8 cellular contexts compared by ENCODE assay signal in genomic region chr14:69398818-69399210, GRCh38. TPM values are rescaled to one million over a fixed set of nuclear protein-coding genes. Genes with fewer than 3 reads are reported as not detected.
DNase-seq lines count a peak whose midpoint lies in the region; ATAC-seq and TF ChIP-seq lines count a peak whose summit lies in the region.

No MANE protein-coding gene starts in this region.

- H3K4me1 ChIP-seq in liver (ENCODE audit: control insufficient read depth in 4 of 4, insufficient read depth in 4 of 4, low read length in 3 of 4), result peaks cover 5 to 37% (median 33%) of the 10 kb centered on the region in 4 donors
- H3K4me1 ChIP-seq in tibial artery, result peaks cover 0 to 59% (median 43%) of the 10 kb centered on the region in 4 donors

- H3K27ac ChIP-seq in liver (ENCODE audit: low read depth in 1 of 2, low read length in 2 of 2) (peak overlapping the region; percentile 86 to 95), tibial artery (peak overlapping the region; percentile 86 to 89)

- H3K4me3 Mint-ChIP-seq in activated naive CD8-positive, alpha-beta T cell treated with anti-CD3 and anti-CD28 coated beads, Interleukin-2, amount 50 U/mL, for 24 hours, result peak overlapping the region; percentile 90

- H3K9me3 Mint-ChIP-seq in activated naive CD8-positive, alpha-beta T cell treated with anti-CD3 and anti-CD28 coated beads, Interleukin-2, amount 50 U/mL, for 24 hours, result no peaks in the 10 kb centered on the region

- H3K4me3 ChIP-seq in liver (ENCODE audit: low read depth in 1 of 3, low read length in 3 of 3) (peak overlapping the region; percentile 89 to 100 (median 93)), tibial artery (peak overlapping the region; percentile 87 to 94)

- under 1% methylated on average over 18 of the region's 18 CpGs for WGBS in liver

- ATAC-seq in GM18867 (IDR thresholded peaks at IDR 0.05; ENCODE audit: unreplicated experiment) (peak; percentile 8), HG03108 (IDR thresholded peaks at IDR 0.05; ENCODE audit: unreplicated experiment) (peak; percentile 4), HG03354 (IDR thresholded peaks at IDR 0.05; ENCODE audit: poor library complexity, severe bottlenecking, unreplicated experiment) (no peak)
- peak; percentile 51 for ATAC-seq in activated naive CD8-positive, alpha-beta T cell treated with anti-CD3 and anti-CD28 coated beads, Interleukin-2, amount 50 U/mL, for 24 hours

- intact Hi-C loops in tibial artery (cut with DNase I; ENCODE audit: low total_unique reads), result no loop called here

- peaks cover 68% of the 10 kb centered on the region for H3K4me1 Mint-ChIP-seq in activated naive CD8-positive, alpha-beta T cell treated with anti-CD3 and anti-CD28 coated beads, Interleukin-2, amount 50 U/mL, for 24 hours

- H3K27me3 Mint-ChIP-seq in activated naive CD8-positive, alpha-beta T cell treated with anti-CD3 and anti-CD28 coated beads, Interleukin-2, amount 50 U/mL, for 24 hours, result no peaks in the 10 kb centered on the region

- no peak for TF ChIP-seq CTCF in liver (IDR thresholded peaks at IDR 0.05; ENCODE audit: low read depth, low read length, missing input control)
- no peak for TF ChIP-seq CTCF in tibial artery (IDR thresholded peaks at IDR 0.05)

- no peak for TF ChIP-seq RAD21 in liver (IDR thresholded peaks at IDR 0.05)

- H3K36me3 Mint-ChIP-seq in activated naive CD8-positive, alpha-beta T cell treated with anti-CD3 and anti-CD28 coated beads, Interleukin-2, amount 50 U/mL, for 24 hours (ENCODE audit: low read depth), result peaks cover 38% of the 10 kb centered on the region

- no peak for DNase-seq in activated naive CD8-positive, alpha-beta T cell treated with anti-CD3 and anti-CD28 coated beads, Interleukin-2, amount 50 U/mL, for 24 hours
- no peak for DNase-seq in tibial artery
- DNase-seq in epidermal melanocyte (ENCODE audit: insufficient read length, low spot score), result no peak
- DNase-seq in kidney glomerular epithelial cell (lab: John Stamatoyannopoulos, UW), result no peak

- H3K27me3 ChIP-seq in liver (ENCODE audit: control insufficient read depth in 4 of 4, insufficient read depth in 4 of 4, low read length in 3 of 4) (no peaks in the 10 kb centered on the region), tibial artery (no peaks in the 10 kb centered on the region)

- H3K9ac ChIP-seq in liver (ENCODE audit: low read depth in 1 of 2, low read length in 2 of 2), result peak overlapping the region; percentile 62 to 96

- H3K36me3 ChIP-seq in liver (ENCODE audit: control insufficient read depth in 4 of 4, insufficient read depth in 3 of 4, low read depth in 1 of 4, low read length in 3 of 4) (peaks cover 2 to 23% (median 15%) of the 10 kb centered on the region in 4 donors), tibial artery (peaks cover 13 to 26% (median 15%) of the 10 kb centered on the region in 3 donors)

- peak overlapping the region; percentile 98 for H3K27ac Mint-ChIP-seq in activated naive CD8-positive, alpha-beta T cell treated with anti-CD3 and anti-CD28 coated beads, Interleukin-2, amount 50 U/mL, for 24 hours

- H3K9me3 ChIP-seq in liver (ENCODE audit: control insufficient read depth in 4 of 4, low read length in 3 of 4), result no peaks in the 10 kb centered on the region
- no peaks in the 10 kb centered on the region for H3K9me3 ChIP-seq in tibial artery

TF ChIP-seq in liver, 16 proteins besides CTCF, POLR2A, EP300 and RAD21:
- TF ChIP-seq ATF3 (IDR thresholded peaks at IDR 0.05) (no peak), ZBTB33 (IDR thresholded peaks at IDR 0.05) (no peak), YY1 (IDR thresholded peaks at IDR 0.05) (peak; percentile 58)

RNA-seq across cellular contexts. Expression of gene SLC39A9, which starts 0.3 kb away (rescaled TPM):
- 100 to 1,000 TPM in 1 of 2 donors, 10 to 100 TPM in 1; 55.6 to 140 TPM for total RNA-seq in liver
- polyA plus RNA-seq in liver, result 10 to 100 TPM; 28.7 to 30.6 TPM

RNA-seq across cellular contexts. Expression of gene ERH, which starts 0.7 kb away (rescaled TPM):
- total RNA-seq in liver, result 10 to 100 TPM; 56.5 to 78.0 TPM
- polyA plus RNA-seq in liver, result 10 to 100 TPM; 49.2 to 70.3 TPM
